In the genomic region with DNA sequence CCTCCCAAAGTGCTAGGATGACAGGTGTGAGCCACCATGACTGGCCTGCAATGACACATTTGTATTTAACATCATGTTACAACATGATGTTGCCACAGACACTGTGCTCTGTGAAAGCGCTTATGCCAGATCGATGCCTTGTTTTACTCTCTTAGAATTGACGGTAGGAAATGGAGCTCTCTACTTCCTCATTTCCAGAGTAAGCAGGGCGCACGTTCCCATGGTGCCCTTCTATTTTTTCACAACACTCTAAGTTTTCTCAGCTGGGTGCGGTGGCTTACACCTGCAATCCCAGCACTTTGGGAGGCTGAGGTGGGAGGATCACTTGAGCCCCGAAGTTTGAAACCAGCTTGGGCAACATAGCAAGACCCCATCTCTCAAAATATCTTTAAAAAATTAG, we compare ENCODE assay signal across 21 cellular contexts.
"Had no signal": no experiment of that assay in that cellular context is flagged by ENCODE, and none has a peak within 500 bp of the region (broad histone marks: within the 10 kb centered on the region; RNA-seq: fewer than 3 reads in every experiment).

No MANE protein-coding gene starts in this region.

- ATAC-seq: activated naive CD8-positive, alpha-beta T cell treated with anti-CD3 and anti-CD28 coated beads, Interleukin-2, amount 50 U/mL, for 24 hours; gastroesophageal sphincter; heart left ventricle; left colon; stimulated activated naive B cell treated with anti-CD40 and anti-IgM and Interleukin-4, amounts not matched to agents 10 μg/mL and 1 μg/mL and 100 μg/mL, for 72 hours had no signal

- H3K27ac ChIP-seq: coronary artery, epithelial cell of prostate, gastroesophageal sphincter, heart left ventricle, neutrophil, ovary, prostate gland, transverse colon had no signal

- H3K4me1 ChIP-seq: gastroesophageal sphincter, heart left ventricle, prostate gland, transverse colon had no signal

- H3K9me3 ChIP-seq: gastroesophageal sphincter, heart left ventricle, neutrophil, ovary, prostate gland, transverse colon had no signal

- FAIRE-seq: urothelium cell line had no signal

- DNase-seq: activated CD4-positive, alpha-beta memory T cell treated with anti-CD3 and anti-CD28 coated beads for 36 hours; activated CD4-positive, alpha-beta T cell treated with anti-CD3 and anti-CD28 coated beads for 48 hours; activated naive CD4-positive, alpha-beta T cell treated with Interleukin-2 at 50 U/mL for 16 hours; activated naive CD8-positive, alpha-beta T cell treated with anti-CD3 and anti-CD28 coated beads, Interleukin-2, amount 50 U/mL, for 24 hours; activated T-cell treated with anti-CD3 and anti-CD28 coated beads, Interleukin-2, amount 50 U/mL, for 48 hours; cerebellar nuclear complex; heart left ventricle; islet precursor cell; left colon; mesenchymal stem cell; ovary; stimulated activated CD4-positive, alpha-beta T cell treated with anti-CD3 and anti-CD28 coated beads, Interleukin-2, amount 100 ng/mL, for 48 hours; stimulated activated CD8-positive, alpha-beta memory T cell treated with anti-CD3 and anti-CD28 coated beads, Interleukin-4, amount 100 ng/mL, for 48 hours; stimulated activated naive B cell treated with anti-CD40 and anti-IgM and Interleukin-4, amounts not matched to agents 10 μg/mL and 1 μg/mL and 100 μg/mL, for 72 hours; transverse colon had no signal

- H3K27me3 ChIP-seq: neutrophil, ovary, transverse colon had no signal

- H3K36me3 ChIP-seq: heart left ventricle, neutrophil, ovary, prostate gland, transverse colon had no signal

- H3K4me3 ChIP-seq: coronary artery, gastroesophageal sphincter, heart left ventricle, ovary, prostate gland, transverse colon had no signal
